In the genomic region with DNA sequence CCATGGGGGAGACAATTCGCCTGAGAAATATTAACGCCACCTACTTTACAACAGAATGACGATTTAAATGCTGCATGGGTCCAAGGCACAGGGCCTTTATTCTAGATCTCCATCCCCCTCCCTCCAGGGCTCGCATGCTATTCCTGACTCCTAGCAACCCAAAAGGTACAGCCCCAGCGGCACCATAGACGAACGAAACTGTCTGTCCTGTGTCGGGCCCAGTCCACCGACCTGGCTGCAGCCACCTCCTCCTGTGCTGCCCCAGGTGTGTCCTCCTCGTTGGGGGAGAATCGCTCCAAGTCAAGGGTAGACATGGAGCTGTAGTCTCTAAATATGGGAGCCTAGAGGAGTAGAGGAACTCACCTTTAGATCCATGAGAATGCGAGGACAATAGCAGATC, we compare ENCODE assay signal across 14 cellular contexts.
DNase-seq lines count a peak whose midpoint lies in the region; ATAC-seq, FAIRE-seq and TF ChIP-seq lines count a peak whose summit lies in the region.
"Had no signal": no experiment of that assay in that cellular context is flagged by ENCODE, and none has a peak within 500 bp of the region (broad histone marks: within the 10 kb centered on the region; RNA-seq: fewer than 3 reads in every experiment).

No MANE protein-coding gene starts in this region.

- TF ChIP-seq CTCF in neural progenitor cell (IDR thresholded peaks at IDR 0.05), result no peak

- no peaks in the 10 kb centered on the region for H3F3A ChIP-seq in neural progenitor cell (ENCODE audit: low read depth)

- peak overlapping the region; percentile 10 for H3K27ac Mint-ChIP-seq in activated naive CD8-positive, alpha-beta T cell treated with anti-CD3 and anti-CD28 coated beads for 36 hours
- no peak overlapping the region for H3K27ac Mint-ChIP-seq in activated naive CD8-positive, alpha-beta T cell treated with anti-CD3 and anti-CD28 coated beads, Interleukin-2, amount 50 U/mL, for 24 hours
- H3K27ac Mint-ChIP-seq in activated T-helper 1 cell treated with anti-CD3 and anti-CD28 coated beads, Interleukin-12 subunit alpha, Interleukin-12 subunit beta, Interleukin-2, Interleukin-4 antibody, amounts not matched to agents 30 ng/mL and 10 ng/mL and 1 ng/mL, durations not matched to agents 14 hours and 24 hours and 36 hours, result peak overlapping the region; percentile 9
- peak overlapping the region; percentile 6 for H3K27ac Mint-ChIP-seq in neural progenitor cell

- H3K9ac ChIP-seq in neural progenitor cell, result no peak overlapping the region

- H4K20me1 ChIP-seq in neural progenitor cell (ENCODE audit: low read depth), result no peaks in the 10 kb centered on the region

- no peak for TF ChIP-seq POLR2A in GM12891 (IDR thresholded peaks at IDR 0.05; ENCODE audit: low read depth, low read length)

- no peak overlapping the region for H3K4me3 Mint-ChIP-seq in activated naive CD8-positive, alpha-beta T cell treated with anti-CD3 and anti-CD28 coated beads for 36 hours
- no peak overlapping the region for H3K4me3 Mint-ChIP-seq in activated naive CD8-positive, alpha-beta T cell treated with anti-CD3 and anti-CD28 coated beads, Interleukin-2, amount 50 U/mL, for 24 hours
- no peak overlapping the region for H3K4me3 Mint-ChIP-seq in activated T-helper 1 cell treated with anti-CD3 and anti-CD28 coated beads, Interleukin-12 subunit alpha, Interleukin-12 subunit beta, Interleukin-2, Interleukin-4 antibody, amounts not matched to agents 30 ng/mL and 10 ng/mL and 1 ng/mL, durations not matched to agents 14 hours and 24 hours and 36 hours
- H3K4me3 Mint-ChIP-seq in neural progenitor cell, result no peak overlapping the region
- H3K4me3 Mint-ChIP-seq: CD4-positive, alpha-beta memory T cell; H9 had no signal

- H3K79me2 ChIP-seq in neural progenitor cell (ENCODE audit: low read depth), result no peaks in the 10 kb centered on the region

- ATAC-seq in activated naive CD8-positive, alpha-beta T cell treated with anti-CD3 and anti-CD28 coated beads, Interleukin-2, amount 50 U/mL, for 24 hours, result no peak

- FAIRE-seq in GM12891 (lab: Jason Lieb, UNC), result no peak

- H3K36me3 Mint-ChIP-seq in activated naive CD8-positive, alpha-beta T cell treated with anti-CD3 and anti-CD28 coated beads for 36 hours, result peaks cover 1% of the 10 kb centered on the region
- H3K36me3 Mint-ChIP-seq in activated naive CD8-positive, alpha-beta T cell treated with anti-CD3 and anti-CD28 coated beads, Interleukin-2, amount 50 U/mL, for 24 hours (ENCODE audit: low read depth), result no peaks in the 10 kb centered on the region
- H3K36me3 Mint-ChIP-seq in activated T-helper 1 cell treated with anti-CD3 and anti-CD28 coated beads, Interleukin-12 subunit alpha, Interleukin-12 subunit beta, Interleukin-2, Interleukin-4 antibody, amounts not matched to agents 30 ng/mL and 10 ng/mL and 1 ng/mL, durations not matched to agents 14 hours and 24 hours and 36 hours (ENCODE audit: low read depth), result peaks cover 2% of the 10 kb centered on the region
- no peaks in the 10 kb centered on the region for H3K36me3 Mint-ChIP-seq in neural progenitor cell
- H3K36me3 Mint-ChIP-seq: CD4-positive, alpha-beta memory T cell had no signal

- no peak overlapping the region for H2AFZ ChIP-seq in neural progenitor cell (replicated peaks)

- no peak overlapping the region for H3K27ac ChIP-seq in neural progenitor cell

- H3K4me3 ChIP-seq in neural progenitor cell, result no peak overlapping the region

- H3K4me1 Mint-ChIP-seq in activated naive CD8-positive, alpha-beta T cell treated with anti-CD3 and anti-CD28 coated beads for 36 hours, result peaks cover 58% of the 10 kb centered on the region
- H3K4me1 Mint-ChIP-seq in activated naive CD8-positive, alpha-beta T cell treated with anti-CD3 and anti-CD28 coated beads, Interleukin-2, amount 50 U/mL, for 24 hours, result peaks cover 66% of the 10 kb centered on the region
- peaks cover 68% of the 10 kb centered on the region for H3K4me1 Mint-ChIP-seq in activated T-helper 1 cell treated with anti-CD3 and anti-CD28 coated beads, Interleukin-12 subunit alpha, Interleukin-12 subunit beta, Interleukin-2, Interleukin-4 antibody, amounts not matched to agents 30 ng/mL and 10 ng/mL and 1 ng/mL, durations not matched to agents 14 hours and 24 hours and 36 hours (ENCODE audit: low read depth)
- H3K4me1 Mint-ChIP-seq in neural progenitor cell, result peaks cover 46% of the 10 kb centered on the region

- no peaks in the 10 kb centered on the region for H3K27me3 Mint-ChIP-seq in activated naive CD8-positive, alpha-beta T cell treated with anti-CD3 and anti-CD28 coated beads for 36 hours
- H3K27me3 Mint-ChIP-seq in activated naive CD8-positive, alpha-beta T cell treated with anti-CD3 and anti-CD28 coated beads, Interleukin-2, amount 50 U/mL, for 24 hours, result no peaks in the 10 kb centered on the region
- no peaks in the 10 kb centered on the region for H3K27me3 Mint-ChIP-seq in activated T-helper 1 cell treated with anti-CD3 and anti-CD28 coated beads, Interleukin-12 subunit alpha, Interleukin-12 subunit beta, Interleukin-2, Interleukin-4 antibody, amounts not matched to agents 30 ng/mL and 10 ng/mL and 1 ng/mL, durations not matched to agents 14 hours and 24 hours and 36 hours (ENCODE audit: insufficient read depth)
- H3K27me3 Mint-ChIP-seq in neural progenitor cell (ENCODE audit: insufficient read depth, low read depth), result peaks cover 6% of the 10 kb centered on the region
- H3K27me3 Mint-ChIP-seq: CD4-positive, alpha-beta memory T cell had no signal

- peaks cover 19% of the 10 kb centered on the region for H3K4me1 ChIP-seq in neural progenitor cell

- no peaks in the 10 kb centered on the region for H3K27me3 ChIP-seq in neural progenitor cell

- no peaks in the 10 kb centered on the region for H3K36me3 ChIP-seq in neural progenitor cell

- H3K9me3 ChIP-seq in neural progenitor cell (ENCODE audit: low read depth), result no peaks in the 10 kb centered on the region

- H3K9me3 Mint-ChIP-seq in activated naive CD8-positive, alpha-beta T cell treated with anti-CD3 and anti-CD28 coated beads for 36 hours, result no peaks in the 10 kb centered on the region
- H3K9me3 Mint-ChIP-seq in activated naive CD8-positive, alpha-beta T cell treated with anti-CD3 and anti-CD28 coated beads, Interleukin-2, amount 50 U/mL, for 24 hours, result no peaks in the 10 kb centered on the region
- H3K9me3 Mint-ChIP-seq in activated T-helper 1 cell treated with anti-CD3 and anti-CD28 coated beads, Interleukin-12 subunit alpha, Interleukin-12 subunit beta, Interleukin-2, Interleukin-4 antibody, amounts not matched to agents 30 ng/mL and 10 ng/mL and 1 ng/mL, durations not matched to agents 14 hours and 24 hours and 36 hours, result no peaks in the 10 kb centered on the region
- H3K9me3 Mint-ChIP-seq in neural progenitor cell, result no peaks in the 10 kb centered on the region
- H3K9me3 Mint-ChIP-seq: CD4-positive, alpha-beta memory T cell; H9 had no signal

- intact Hi-C loops in activated T-helper 1 cell treated with anti-CD3 and anti-CD28 coated beads, Interleukin-12 subunit alpha, Interleukin-12 subunit beta, Interleukin-2, Interleukin-4 antibody, amounts not matched to agents 30 ng/mL and 10 ng/mL and 1 ng/mL, durations not matched to agents 14 hours and 24 hours and 36 hours (cut with micrococcal nuclease), result no loop called here

- no peak for DNase-seq in activated naive CD8-positive, alpha-beta T cell treated with anti-CD3 and anti-CD28 coated beads for 36 hours
- no peak for DNase-seq in activated naive CD8-positive, alpha-beta T cell treated with anti-CD3 and anti-CD28 coated beads, Interleukin-2, amount 50 U/mL, for 24 hours
- DNase-seq in activated T-helper 1 cell treated with anti-CD3 and anti-CD28 coated beads, Interleukin-12 subunit alpha, Interleukin-12 subunit beta, Interleukin-2, Interleukin-4 antibody, amounts not matched to agents 30 ng/mL and 10 ng/mL and 1 ng/mL, durations not matched to agents 14 hours and 24 hours and 36 hours (ENCODE audit: low spot score), result no peak
- DNase-seq in neural progenitor cell (ENCODE audit: low spot score), result no peak
- no peak for DNase-seq in stimulated activated CD4-positive, alpha-beta T cell treated with anti-CD3 and anti-CD28 coated beads, Interleukin-15, amount 100 ng/mL, for 24 hours
- DNase-seq in GM12891 (ENCODE audit: insufficient read length, low spot score), result no peak
- no peak for DNase-seq in NCI-H446 treated with DMSO at 0.1 percent for 48 hours (lab: John Stamatoyannopoulos, UW)
- DNase-seq: CD4-positive, alpha-beta memory T cell; NCI-H1048; NCI-H1436 treated with DMSO at 0.1 percent for 48 hours; NCI-H2029 treated with DMSO at 0.1 percent for 48 hours; NCI-H2171 treated with DMSO at 0.1 percent for 48 hours; NCI-H748 treated with DMSO at 0.1 percent for 48 hours had no signal

- no peak overlapping the region for H3K4me2 ChIP-seq in neural progenitor cell

TF ChIP-seq in GM12891, 5 proteins besides CTCF, POLR2A, EP300 and RAD21:
- no peak for TF ChIP-seq SPI1 (IDR thresholded peaks at IDR 0.05; ENCODE audit: low read depth, low read length)
- no peak for TF ChIP-seq TAF1 (IDR thresholded peaks at IDR 0.05; ENCODE audit: low read depth, low read length)
- TF ChIP-seq PAX5 (IDR thresholded peaks at IDR 0.05; ENCODE audit: insufficient read depth, low read length, severe bottlenecking), result no peak
- TF ChIP-seq POLR2AphosphoS5 (IDR thresholded peaks at IDR 0.05; ENCODE audit: low read depth, low read length), result no peak
- TF ChIP-seq POU2F2 (IDR thresholded peaks at IDR 0.05; ENCODE audit: low read depth, low read length), result no peak
